ENCODE assay signal across 13 cellular contexts in genomic region chr10:71431945-71432905, GRCh38. TPM values are rescaled to one million over a fixed set of nuclear protein-coding genes. Genes with fewer than 3 reads are reported as not detected.
DNase-seq lines count a peak whose midpoint lies in the region; ATAC-seq and TF ChIP-seq lines count a peak whose summit lies in the region.
"Had no signal": no experiment of that assay in that cellular context is flagged by ENCODE, and none has a peak within 500 bp of the region (broad histone marks: within the 10 kb centered on the region; RNA-seq: fewer than 3 reads in every experiment).

No MANE protein-coding gene starts in this region.

- DNase-seq in SK-N-SH (peak; percentile 34), WTC11 (ENCODE audit: low spot score) (peak; percentile 43), islet precursor cell (peak; percentile 37), testis (peak; percentile 9), coronary artery (ENCODE audit: low spot score) (no peak)
- DNase-seq: activated CD4-positive, CD25-positive, alpha-beta regulatory T cell; activated naive CD8-positive, alpha-beta T cell treated with anti-CD3 and anti-CD28 coated beads, Interleukin-2, amount 10 ng/mL, durations not matched to agents 7 days and 5 days; HCEC 1CT; hippocampal formation had no signal

- H4K20me1 ChIP-seq in SK-N-SH (ENCODE audit: insufficient read depth), result no peaks in the 10 kb centered on the region

- no peaks in the 10 kb centered on the region for H3K79me2 ChIP-seq in SK-N-SH (ENCODE audit: insufficient read depth)

- no peak for TF ChIP-seq RAD21 in SK-N-SH (IDR thresholded peaks at IDR 0.05; ENCODE audit: low read length)

- no peaks in the 10 kb centered on the region for H3F3A ChIP-seq in SK-N-SH (replicated peaks; ENCODE audit: insufficient read depth)

- no peaks in the 10 kb centered on the region for H3K36me3 Mint-ChIP-seq in WTC11
- H3K36me3 Mint-ChIP-seq: activated naive CD8-positive, alpha-beta T cell treated with anti-CD3 and anti-CD28 coated beads, Interleukin-2, amount 10 ng/mL, durations not matched to agents 7 days and 5 days had no signal

- H3K9me3 Mint-ChIP-seq in WTC11, result no peaks in the 10 kb centered on the region
- H3K9me3 Mint-ChIP-seq: activated naive CD8-positive, alpha-beta T cell treated with anti-CD3 and anti-CD28 coated beads, Interleukin-2, amount 10 ng/mL, durations not matched to agents 7 days and 5 days had no signal

- POLR2A ChIA-PET in SK-N-SH (lab: Yijun Ruan, JAX), result no interaction called here
- POLR2A ChIA-PET in WTC11 (lab: Charles Lee), result no interaction called here

- H3K27me3 ChIP-seq in SK-N-SH (ENCODE audit: insufficient read depth), result peaks cover 6% of the 10 kb centered on the region; the same call in 1 of the 2 replicates
- H3K27me3 ChIP-seq in testis, result no peaks in the 10 kb centered on the region

- H3K27ac Mint-ChIP-seq in WTC11, result peak overlapping the region; percentile 9; the same call in 1 of the 2 replicates
- H3K27ac Mint-ChIP-seq: activated naive CD8-positive, alpha-beta T cell treated with anti-CD3 and anti-CD28 coated beads, Interleukin-2, amount 10 ng/mL, durations not matched to agents 7 days and 5 days had no signal

- no peak overlapping the region for H3K4me3 Mint-ChIP-seq in WTC11
- H3K4me3 Mint-ChIP-seq: activated naive CD8-positive, alpha-beta T cell treated with anti-CD3 and anti-CD28 coated beads, Interleukin-2, amount 10 ng/mL, durations not matched to agents 7 days and 5 days had no signal

- no peaks in the 10 kb centered on the region for H3K9me2 ChIP-seq in SK-N-SH

- peaks cover 9% of the 10 kb centered on the region for H3K4me1 Mint-ChIP-seq in WTC11

- H3K4me1 ChIP-seq in SK-N-SH (ENCODE audit: control insufficient read depth in 1 of 2, insufficient read depth in 2 of 2, low read depth in 1 of 2, low read length in 1 of 2), result no peaks in the 10 kb centered on the region
- peaks cover 6% of the 10 kb centered on the region for H3K4me1 ChIP-seq in testis

- CTCF ChIA-PET in SK-N-SH (lab: Yijun Ruan, JAX) (interaction anchor here (0.7 to 1.3 kb wide), 6 partner anchors 13 to 176 kb away, joined by 3 to 7 read pairs (median 3); no protein-coding TSS in a partner anchor), WTC11 (lab: Charles Lee) (interaction anchor here (0.6 to 2.0 kb wide), 18 partner anchors 8 to 380 kb away, joined by 3 to 12 read pairs (median 4); partner anchors contain the start of gene CDH23)

- H3K9me3 ChIP-seq in SK-N-SH, result no peaks in the 10 kb centered on the region
- no peaks in the 10 kb centered on the region for H3K9me3 ChIP-seq in testis

- H2AFZ ChIP-seq in SK-N-SH (ENCODE audit: low read depth), result no peak overlapping the region

- no peak for TF ChIP-seq EP300 in SK-N-SH (IDR thresholded peaks at IDR 0.05; ENCODE audit: borderline replicate concordance in 1 of 2, low read depth in 1 of 2, low read length in 1 of 2)

- H3K4me3 ChIP-seq in SK-N-SH (ENCODE audit: low read depth in 2 of 2, low read length in 1 of 2) (no peak overlapping the region), testis (no peak overlapping the region), coronary artery (no peak overlapping the region)

- H3K27ac ChIP-seq in SK-N-SH (ENCODE audit: low read depth in 2 of 2, low read length in 1 of 2), result no peak overlapping the region
- H3K27ac ChIP-seq in testis, result no peak overlapping the region
- no peak overlapping the region for H3K27ac ChIP-seq in coronary artery

- no peak for TF ChIP-seq POLR2A in testis (IDR thresholded peaks at IDR 0.05)

- no peak overlapping the region for H3K4me2 ChIP-seq in SK-N-SH

- H3K36me3 ChIP-seq in SK-N-SH (replicated peaks in 1 of 2; ENCODE audit: control insufficient read depth in 1 of 2, insufficient read depth in 2 of 2, low read length in 1 of 2) (no peaks in the 10 kb centered on the region), testis (ENCODE audit: low read depth, missing control alignments) (no peaks in the 10 kb centered on the region)

- no peak overlapping the region for H3K9ac ChIP-seq in SK-N-SH

- no peaks in the 10 kb centered on the region; the same call in 1 of the 2 replicates for H3K27me3 Mint-ChIP-seq in WTC11 (ENCODE audit: low read depth)

- TF ChIP-seq CTCF in SK-N-SH (IDR thresholded peaks at IDR 0.05) (no peak), WTC11 (IDR thresholded peaks at IDR 0.05) (no peak), testis (IDR thresholded peaks at IDR 0.05) (no peak), coronary artery (IDR thresholded peaks at IDR 0.05) (no peak)

- WGBS in SK-N-SH (ENCODE audit: low lambda C conversion rate), result 61% methylated on average over 15 of the region's 16 CpGs
- WGBS in testis, 2 donors, result 62 to 79% methylated on average over 4 to 16 of the region's 16 CpGs

- intact Hi-C loops in testis (cut with DNase I; ENCODE audit: low total_unique reads), result no loop called here

- ATAC-seq in SK-N-SH treated with all-trans-retinoic acid at 6 μM for 48 hours (no peak), WTC11 (peak; percentile 84), GM19467 (IDR thresholded peaks at IDR 0.05; ENCODE audit: unreplicated experiment) (no peak), HG02642 (IDR thresholded peaks at IDR 0.05; ENCODE audit: poor library complexity, unreplicated experiment) (no peak)
- ATAC-seq: esophagus mucosa had no signal

TF ChIP-seq in SK-N-SH, 30 proteins besides CTCF, POLR2A, EP300 and RAD21 (continues in another document):
- TF ChIP-seq GABPA (IDR thresholded peaks at IDR 0.05; ENCODE audit: low read depth) (no peak), PBX3 (IDR thresholded peaks at IDR 0.05) (no peak), YY1 (IDR thresholded peaks at IDR 0.05; ENCODE audit: low read depth) (no peak)

TF ChIP-seq in SK-N-SH treated with all-trans-retinoic acid at 6 μM for 48 hours, 23 proteins besides CTCF, POLR2A, EP300 and RAD21 (continues in another document):
- TF ChIP-seq ZNF70 (CRISPR knock-in tag; IDR thresholded peaks at IDR 0.05) (no peak), ESRRG (CRISPR knock-in tag; IDR thresholded peaks at IDR 0.05) (no peak), ZFP3 (CRISPR knock-in tag; IDR thresholded peaks at IDR 0.05) (no peak), TOX (CRISPR knock-in tag; IDR thresholded peaks at IDR 0.05; ENCODE audit: borderline replicate concordance) (no peak), TSHZ2 (CRISPR knock-in tag; IDR thresholded peaks at IDR 0.05) (no peak), ZNF565 (CRISPR knock-in tag; conservative IDR thresholded peaks at IDR 0.05; ENCODE audit: low read depth) (no peak)

TF ChIP-seq in WTC11, 78 proteins besides CTCF, POLR2A, EP300 and RAD21 (continues in another document):
- peak; percentile 86; the same call in 1 of the 2 replicates for TF ChIP-seq ZBTB43 (CRISPR knock-in tag; IDR thresholded peaks at IDR 0.05)
- TF ChIP-seq NR2C2 (CRISPR knock-in tag; IDR thresholded peaks at IDR 0.05), result no peak
- TF ChIP-seq SMAD4 (CRISPR knock-in tag; IDR thresholded peaks at IDR 0.05), result no peak
- no peak for TF ChIP-seq ZNF263 (CRISPR knock-in tag; IDR thresholded peaks at IDR 0.05; ENCODE audit: low read depth)
- TF ChIP-seq HMGXB4 (CRISPR knock-in tag; IDR thresholded peaks at IDR 0.05), result no peak
- no peak for TF ChIP-seq PREB (CRISPR knock-in tag; IDR thresholded peaks at IDR 0.05; ENCODE audit: borderline replicate concordance)
- no peak for TF ChIP-seq EMX1 (CRISPR knock-in tag; IDR thresholded peaks at IDR 0.05)

RNA-seq across cellular contexts. Expression of gene CDH23, which starts 35.5 kb away (rescaled TPM):
- polyA plus RNA-seq in SK-N-SH (2012; rRNA removed) (0.03 and 0.18 TPM in 2 replicates), testis (ENCODE audit: insufficient read depth, low read depth, low replicate concordance) (29.8 TPM)
- polyA plus RNA-seq in SK-N-SH (2012; cell fraction: cytosol; rRNA removed), result 0.03 and 0.05 TPM in 2 replicates
- polyA plus RNA-seq in SK-N-SH (2012; cell fraction: nucleus; rRNA removed), result 0.04 and 0.12 TPM in 2 replicates
- total RNA-seq in WTC11 (2021) (2.1 to 3.1 TPM (median 2.9 TPM) in 3 replicates), testis (100 to 1,000 TPM in 1 of 2 donors, 10 to 100 TPM in 1; 81.7 to 125 TPM)

Comparison
In these comparisons a context has a peak if more than half of its experiments do, and no peak if none do; other contexts are left out.
1. RNA of gene CDH23, which starts 35.5 kb away (total RNA-seq): 81.7 to 125 TPM in testis; 2.1 to 3.1 TPM in WTC11; every median in the first group is over 10 times any median in the second.